Comparison of ENCODE assay signal across 21 cellular contexts in the genomic region with DNA sequence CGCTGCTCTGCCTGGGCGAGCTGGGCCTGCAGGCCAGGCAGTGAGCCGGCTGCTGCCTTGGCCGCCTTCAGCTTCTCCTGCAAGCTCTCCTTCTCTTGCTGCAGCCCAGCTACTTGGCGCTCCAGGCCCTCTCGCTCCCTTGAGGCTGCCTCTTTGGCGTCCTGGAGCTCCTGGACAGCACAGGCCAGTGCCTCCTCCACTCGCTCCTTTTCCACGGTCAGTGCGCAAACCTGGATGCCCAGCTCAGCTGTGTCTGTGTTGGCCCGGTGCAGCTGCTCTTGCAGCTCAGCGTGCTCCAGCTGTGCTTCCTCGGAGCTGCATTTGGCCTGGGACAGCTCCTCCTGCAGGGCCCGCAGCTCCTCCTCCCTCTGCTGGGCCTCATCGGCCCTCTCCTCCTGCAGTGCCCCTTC. TPM values are rescaled to one million over a fixed set of nuclear protein-coding genes. Genes with fewer than 3 reads are reported as not detected.
DNase-seq lines count a peak whose midpoint lies in the region; ATAC-seq and TF ChIP-seq lines count a peak whose summit lies in the region.
"Had no signal": no experiment of that assay in that cellular context is flagged by ENCODE, and none has a peak within 500 bp of the region (broad histone marks: within the 10 kb centered on the region; RNA-seq: fewer than 3 reads in every experiment).

No MANE protein-coding gene starts in this region.

- no peak overlapping the region for H3K14ac ChIP-seq in mesenchymal stem cell (ENCODE audit: low read length in 2 of 2)

- TF ChIP-seq POLR2A in gastrocnemius medialis (IDR thresholded peaks at IDR 0.05) = no peak
- no peak for TF ChIP-seq POLR2A in suprapubic skin (IDR thresholded peaks at IDR 0.05)

- H3K23ac ChIP-seq in mesenchymal stem cell (ENCODE audit: low read length in 2 of 2) = no peak overlapping the region

- WGBS in suprapubic skin = 59% methylated on average over 4 of the region's 15 CpGs
- WGBS in mesenchymal stem cell = 88% methylated on average over 15 of the region's 15 CpGs

- ATAC-seq in gastrocnemius medialis = no peak

- H3K36me3 ChIP-seq in KOPT-K1 (ENCODE audit: insufficient read depth, low read length) (peaks cover 98% of the 10 kb centered on the region), gastrocnemius medialis (peaks cover 0 to 97% of the 10 kb centered on the region in 2 donors), suprapubic skin (peaks cover 88% of the 10 kb centered on the region), mesenchymal stem cell (ENCODE audit: control insufficient read depth in 1 of 2, insufficient read depth in 2 of 2, low read depth in 1 of 2, low read length in 2 of 2) (peaks cover 63 to 97% of the 10 kb centered on the region in 2 experiments)
- H3K36me3 ChIP-seq: uterus had no signal

- H3K9me3 ChIP-seq in KOPT-K1 (ENCODE audit: insufficient read depth, low read length, poor library complexity, severe bottlenecking) (no peaks in the 10 kb centered on the region), gastrocnemius medialis (no peaks in the 10 kb centered on the region), suprapubic skin (no peaks in the 10 kb centered on the region), mesenchymal stem cell (ENCODE audit: control insufficient read depth, low read length) (no peaks in the 10 kb centered on the region)
- H3K9me3 ChIP-seq: adrenal gland, uterus had no signal

- TF ChIP-seq CTCF in dorsolateral prefrontal cortex (IDR thresholded peaks at IDR 0.05 in 54 of 56, conservative IDR thresholded peaks at IDR 0.05 in 2 of 56; ENCODE audit: low read depth in 1 of 56, partially characterized antibody in 56 of 56) = no peak
- no peak for TF ChIP-seq CTCF in gastrocnemius medialis (IDR thresholded peaks at IDR 0.05 in 4 of 5, conservative IDR thresholded peaks at IDR 0.05 in 1 of 5)
- TF ChIP-seq CTCF in suprapubic skin (IDR thresholded peaks at IDR 0.05) = no peak

- CTCF ChIA-PET in activated CD4-positive, alpha-beta T cell treated with anti-CD3 and anti-CD28 coated beads, Interleukin-2, amount 10 ng/mL, durations not matched to agents 7 days and 5 days (lab: Charles Lee) = interaction anchor here (1.0 to 5.2 kb wide), 10 partner anchors 10 to 112 kb away, joined by 3 to 23 read pairs (median 6); partner anchors contain the start of genes CXCR6 and FYCO1

- POLR2A ChIA-PET in activated CD4-positive, alpha-beta T cell treated with anti-CD3 and anti-CD28 coated beads, Interleukin-2, amount 10 ng/mL, durations not matched to agents 7 days and 5 days (lab: Charles Lee) = no interaction called here

- peak overlapping the region; percentile 58 for H3K27ac Mint-ChIP-seq in activated CD4-positive, alpha-beta T cell treated with anti-CD3 and anti-CD28 coated beads, Interleukin-2, amount 10 ng/mL, durations not matched to agents 7 days and 5 days

- H2BK15ac ChIP-seq in mesenchymal stem cell (ENCODE audit: low read depth, poor library complexity, severe bottlenecking) = no peak overlapping the region

- peaks cover 29 to 55% of the 10 kb centered on the region in 2 donors for H3K4me1 ChIP-seq in gastrocnemius medialis
- peaks cover 4% of the 10 kb centered on the region for H3K4me1 ChIP-seq in suprapubic skin
- peaks cover 19% of the 10 kb centered on the region for H3K4me1 ChIP-seq in mesenchymal stem cell (ENCODE audit: control insufficient read depth, insufficient read depth, low read depth, low read length)

- no peak for TF ChIP-seq EP300 in suprapubic skin (IDR thresholded peaks at IDR 0.05)

- H3K27me3 ChIP-seq in dorsolateral prefrontal cortex (no peaks in the 10 kb centered on the region), gastrocnemius medialis (no peaks in the 10 kb centered on the region), suprapubic skin (no peaks in the 10 kb centered on the region), mesenchymal stem cell (ENCODE audit: control insufficient read depth in 1 of 2, insufficient read depth in 1 of 2, low read length in 2 of 2) (no peaks in the 10 kb centered on the region)
- H3K27me3 ChIP-seq: adrenal gland, uterus had no signal

- no peak overlapping the region for H2BK120ac ChIP-seq in mesenchymal stem cell (ENCODE audit: low read depth, low read length)

- no peak overlapping the region for H3K4me3 Mint-ChIP-seq in activated CD4-positive, alpha-beta T cell treated with anti-CD3 and anti-CD28 coated beads, Interleukin-2, amount 10 ng/mL, durations not matched to agents 7 days and 5 days
- H3K4me3 Mint-ChIP-seq: nephron had no signal

- no peak overlapping the region for H2BK12ac ChIP-seq in mesenchymal stem cell (ENCODE audit: low read length in 2 of 2)

- no peaks in the 10 kb centered on the region for H3K27me3 Mint-ChIP-seq in activated CD4-positive, alpha-beta T cell treated with anti-CD3 and anti-CD28 coated beads, Interleukin-2, amount 10 ng/mL, durations not matched to agents 7 days and 5 days

- H3K36me3 Mint-ChIP-seq in activated CD4-positive, alpha-beta T cell treated with anti-CD3 and anti-CD28 coated beads, Interleukin-2, amount 10 ng/mL, durations not matched to agents 7 days and 5 days (ENCODE audit: low read depth) = peaks cover 89% of the 10 kb centered on the region

- in situ Hi-C loops in gastrocnemius medialis (cut with MboI; ENCODE audit: low sequenced_read_pairs in 4 of 4) = no loop called here

- no peak for DNase-seq in activated CD4-positive, alpha-beta T cell treated with anti-CD3 and anti-CD28 coated beads, Interleukin-2, amount 10 ng/mL, durations not matched to agents 7 days and 5 days
- DNase-seq in activated CD4-positive, alpha-beta T cell treated with anti-CD3 and anti-CD28 coated beads for 48 hours = no peak
- DNase-seq in dorsolateral prefrontal cortex (no peak), gastrocnemius medialis (no peak), suprapubic skin (ENCODE audit: low spot score in 2 of 2) (no peak), mesenchymal stem cell (no peak), NCI-H2029 (lab: John Stamatoyannopoulos, UW) (no peak)
- DNase-seq: 8988T; activated CD8-positive, alpha-beta memory T cell treated with anti-CD3 and anti-CD28 coated beads for 24 hours; adrenal gland; HCEC 1CT; Kasumi-1; kidney glomerular epithelial cell; NCI-H2081; PC-9; stimulated activated CD4-positive, alpha-beta T cell treated with anti-CD3 and anti-CD28 coated beads, Interleukin-4, amount 100 ng/mL, for 4 hours; uterus had no signal

- H2AK5ac ChIP-seq in mesenchymal stem cell (ENCODE audit: low read length, severe bottlenecking) = no peak overlapping the region

- H3K79me1 ChIP-seq in mesenchymal stem cell (replicated peaks; ENCODE audit: low read length, poor library complexity, severe bottlenecking) = peaks cover 9% of the 10 kb centered on the region

- H3K27ac ChIP-seq in KOPT-K1 (ENCODE audit: low read depth, low read length, poor library complexity, severe bottlenecking) (peak overlapping the region; percentile 19), dorsolateral prefrontal cortex (peak overlapping the region in 46 of 59 donors; percentile 25 to 83 (median 65)), gastrocnemius medialis (peak overlapping the region in 3 of 4 donors; percentile 97 to 100 (median 99)), suprapubic skin (no peak overlapping the region), mesenchymal stem cell (ENCODE audit: low read length, poor library complexity, severe bottlenecking) (no peak overlapping the region)
- H3K27ac ChIP-seq: adrenal gland, PC-9, uterus had no signal

- H2BK5ac ChIP-seq in mesenchymal stem cell (ENCODE audit: low read depth, low read length, poor library complexity, severe bottlenecking) = no peak overlapping the region

- intact Hi-C loops in dorsolateral prefrontal cortex (cut with DNase I) = no loop called here
- intact Hi-C loops in gastrocnemius medialis (cut with DNase I; ENCODE audit: low total_unique reads) = no loop called here

- no peak overlapping the region for H4K8ac ChIP-seq in mesenchymal stem cell (ENCODE audit: low read length)

- no peak overlapping the region for H3K4ac ChIP-seq in mesenchymal stem cell (ENCODE audit: low read depth in 1 of 2, low read length in 2 of 2)

- H3K4me3 ChIP-seq in dorsolateral prefrontal cortex (no peak overlapping the region), gastrocnemius medialis (no peak overlapping the region), suprapubic skin (no peak overlapping the region), mesenchymal stem cell (ENCODE audit: insufficient read depth in 1 of 2, low read depth in 1 of 2, low read length in 2 of 2) (no peak overlapping the region)
- H3K4me3 ChIP-seq: adrenal gland, PC-9, uterus had no signal

- H3K9me3 Mint-ChIP-seq in activated CD4-positive, alpha-beta T cell treated with anti-CD3 and anti-CD28 coated beads, Interleukin-2, amount 10 ng/mL, durations not matched to agents 7 days and 5 days = no peaks in the 10 kb centered on the region
- H3K9me3 Mint-ChIP-seq: nephron had no signal

- no peak overlapping the region for H3K18ac ChIP-seq in mesenchymal stem cell (ENCODE audit: low read depth in 1 of 2, low read length in 2 of 2)

- H2AFZ ChIP-seq in mesenchymal stem cell (ENCODE audit: low read depth, low read length) = no peak overlapping the region
- H2AFZ ChIP-seq: PC-9 had no signal

- no peak overlapping the region for H4K91ac ChIP-seq in mesenchymal stem cell (ENCODE audit: low read length)

- H3K4me2 ChIP-seq in mesenchymal stem cell (ENCODE audit: low read length, poor library complexity, severe bottlenecking) = no peak overlapping the region
- H3K4me2 ChIP-seq: PC-9 had no signal

- H3K4me1 Mint-ChIP-seq in activated CD4-positive, alpha-beta T cell treated with anti-CD3 and anti-CD28 coated beads, Interleukin-2, amount 10 ng/mL, durations not matched to agents 7 days and 5 days = peaks cover 67% of the 10 kb centered on the region

- H3K9ac ChIP-seq in mesenchymal stem cell (ENCODE audit: low read length) = no peak overlapping the region

RNA-seq across cellular contexts. Expression of gene CXCR6, which starts 23.1 kb away (rescaled TPM):
- 10 to 100 TPM; 17.6 to 18.0 TPM for total RNA-seq in activated CD4-positive, alpha-beta T cell treated with anti-CD3 and anti-CD28 coated beads, Interleukin-2, amount 10 ng/mL, durations not matched to agents 7 days and 5 days
- 1 to 10 TPM in 1 of 120 experiments, under 1 TPM in 15, not detected in 104; 0.21 to 1.0 (median 0.45) TPM for total RNA-seq in dorsolateral prefrontal cortex
- total RNA-seq in gastrocnemius medialis = under 1 TPM in 2 of 4 donors, not detected in 2; 0.29 to 0.51 TPM
- total RNA-seq in suprapubic skin = under 1 TPM in 2 of 4 donors, not detected in 2; 0.23 to 0.59 TPM
- not detected for polyA plus RNA-seq in mesenchymal stem cell (2013, experiment 1 of 2)
- polyA plus RNA-seq in mesenchymal stem cell (2013, experiment 2 of 2) = not detected
- total RNA-seq: frontal cortex, HT1080 had no signal

RNA-seq across cellular contexts. Expression of gene FYCO1, which starts 29.2 kb away (rescaled TPM):
- total RNA-seq in activated CD4-positive, alpha-beta T cell treated with anti-CD3 and anti-CD28 coated beads, Interleukin-2, amount 10 ng/mL, durations not matched to agents 7 days and 5 days = 10 to 100 TPM; 15.1 to 15.7 TPM
- total RNA-seq in dorsolateral prefrontal cortex (10 to 100 TPM in 110 of 120 experiments, 1 to 10 TPM in 10; 7.9 to 24.8 (median 13.3) TPM), gastrocnemius medialis (10 to 100 TPM; 47.4 to 99.8 (median 84.2) TPM), suprapubic skin (10 to 100 TPM; 45.3 to 64.5 (median 53.7) TPM)
- 20.3 TPM for polyA plus RNA-seq in mesenchymal stem cell (2013, experiment 1 of 2)
- 19.9 TPM for polyA plus RNA-seq in mesenchymal stem cell (2013, experiment 2 of 2)

Comparison
In these comparisons a context has a peak if more than half of its experiments do, and no peak if none do; other contexts are left out.
1. H3K27ac ChIP-seq: peak in KOPT-K1 (single experiment), dorsolateral prefrontal cortex (46 of 59) and gastrocnemius medialis (3 of 4); none in suprapubic skin (single experiment) and mesenchymal stem cell (single experiment).
2. RNA of gene CXCR6, which starts 23.1 kb away (total RNA-seq): 17.6 to 18.0 TPM in activated CD4-positive, alpha-beta T cell treated with anti-CD3 and anti-CD28 coated beads, Interleukin-2, amount 10 ng/mL, durations not matched to agents 7 days and 5 days; 0.29 to 0.51 TPM in gastrocnemius medialis, 0.23 to 0.59 TPM in suprapubic skin and 0.21 to 1.0 TPM in dorsolateral prefrontal cortex; every median in the first group is over 4 times any median in the second.